Comparison of ENCODE assay signal across 12 cellular contexts in genomic region chr5:141611289-141611688, GRCh38. TPM values are rescaled to one million over a fixed set of nuclear protein-coding genes. Genes with fewer than 3 reads are reported as not detected.
DNase-seq lines count a peak whose midpoint lies in the region; ATAC-seq and TF ChIP-seq lines count a peak whose summit lies in the region.
"Had no signal": no experiment of that assay in that cellular context is flagged by ENCODE, and none has a peak within 500 bp of the region (broad histone marks: within the 10 kb centered on the region; RNA-seq: fewer than 3 reads in every experiment).

No MANE protein-coding gene starts in this region.

- peaks cover 2 to 13% of the 10 kb centered on the region in 2 donors for H3K36me3 Mint-ChIP-seq in activated T-cell treated with anti-CD3 and anti-CD28 coated beads, Interleukin-2, amount 50 U/mL, for 72 hours (ENCODE audit: insufficient read depth in 2 of 2)
- H3K36me3 Mint-ChIP-seq in endodermal cell (ENCODE audit: low read depth) (peaks cover 18% of the 10 kb centered on the region), progenitor cell of endocrine pancreas (ENCODE audit: insufficient read depth) (peaks cover 2% of the 10 kb centered on the region)

- ATAC-seq in activated T-cell treated with anti-CD3 and anti-CD28 coated beads, Interleukin-2, amount 50 U/mL, for 72 hours (replicated peaks in 1 of 2) = no peak

- peak overlapping the region; percentile 6 for H3K4me3 ChIP-seq in NB4 (ENCODE audit: low read depth, low read length)
- no peak overlapping the region for H3K4me3 ChIP-seq in endodermal cell (ENCODE audit: low read length)
- H3K4me3 ChIP-seq: suprapubic skin had no signal

- H3K27me3 ChIP-seq in endodermal cell (ENCODE audit: control insufficient read depth, insufficient read depth, low read length, poor library complexity, severe bottlenecking) = no peaks in the 10 kb centered on the region
- H3K27me3 ChIP-seq: suprapubic skin had no signal

- H3K9ac ChIP-seq in endodermal cell (ENCODE audit: extremely low read depth, low read length, poor library complexity, severe bottlenecking) = no peak overlapping the region
- H3K9ac ChIP-seq: parathyroid adenoma had no signal

- peak overlapping the region; percentile 20 to 47 for H3K4me3 Mint-ChIP-seq in activated T-cell treated with anti-CD3 and anti-CD28 coated beads, Interleukin-2, amount 50 U/mL, for 72 hours
- H3K4me3 Mint-ChIP-seq in endodermal cell (no peak overlapping the region), progenitor cell of endocrine pancreas (ENCODE audit: low read depth) (no peak overlapping the region)

- peaks cover 24% of the 10 kb centered on the region for H3K36me3 ChIP-seq in endodermal cell (ENCODE audit: control insufficient read depth, insufficient read depth, low read length)
- H3K36me3 ChIP-seq: suprapubic skin had no signal

- no peaks in the 10 kb centered on the region for H3K27me3 Mint-ChIP-seq in activated T-cell treated with anti-CD3 and anti-CD28 coated beads, Interleukin-2, amount 50 U/mL, for 72 hours (ENCODE audit: low read depth)
- H3K27me3 Mint-ChIP-seq in endodermal cell (ENCODE audit: insufficient read depth) (no peaks in the 10 kb centered on the region), progenitor cell of endocrine pancreas (no peaks in the 10 kb centered on the region)

- H3K27ac ChIP-seq in endodermal cell (ENCODE audit: low read depth, low read length) = no peak overlapping the region
- H3K27ac ChIP-seq: parathyroid adenoma, suprapubic skin had no signal

- peak overlapping the region; percentile 24 for H3K27ac Mint-ChIP-seq in activated T-cell treated with anti-CD3 and anti-CD28 coated beads, Interleukin-2, amount 50 U/mL, for 72 hours
- H3K27ac Mint-ChIP-seq in endodermal cell = peak overlapping the region; percentile 30
- peak overlapping the region; percentile 15 for H3K27ac Mint-ChIP-seq in progenitor cell of endocrine pancreas

- H3K4me1 Mint-ChIP-seq in activated T-cell treated with anti-CD3 and anti-CD28 coated beads, Interleukin-2, amount 50 U/mL, for 72 hours (ENCODE audit: low read depth) = peaks cover 85% of the 10 kb centered on the region
- H3K4me1 Mint-ChIP-seq in endodermal cell (peaks cover 33% of the 10 kb centered on the region), progenitor cell of endocrine pancreas (ENCODE audit: low read depth) (peaks cover 32% of the 10 kb centered on the region)

- no peaks in the 10 kb centered on the region for H3K9me3 Mint-ChIP-seq in activated T-cell treated with anti-CD3 and anti-CD28 coated beads, Interleukin-2, amount 50 U/mL, for 72 hours
- H3K9me3 Mint-ChIP-seq in endodermal cell (no peaks in the 10 kb centered on the region), progenitor cell of endocrine pancreas (ENCODE audit: low read depth) (no peaks in the 10 kb centered on the region)

- TF ChIP-seq CTCF in NB4 (IDR thresholded peaks at IDR 0.05; ENCODE audit: low read depth, low read length) (no peak), endodermal cell (conservative IDR thresholded peaks at IDR 0.05) (no peak), progenitor cell of endocrine pancreas (IDR thresholded peaks at IDR 0.05; ENCODE audit: unreplicated experiment) (no peak)

- 91 to 97% methylated on average over 3 of the region's 3 CpGs for WGBS in endodermal cell (ENCODE audit: insufficient coverage in 1 of 2, insufficient read length in 1 of 2), 2 experiments

- no peaks in the 10 kb centered on the region for H3K9me3 ChIP-seq in endodermal cell (ENCODE audit: control insufficient read depth, low read length)
- H3K9me3 ChIP-seq: suprapubic skin had no signal

- no peak for TF ChIP-seq POLR2A in NB4 (IDR thresholded peaks at IDR 0.05; ENCODE audit: extremely low read depth, insufficient read length)

- H3K4me1 ChIP-seq in endodermal cell (ENCODE audit: control insufficient read depth, insufficient read depth, low read length) = peaks cover 9% of the 10 kb centered on the region

- no peak for DNase-seq in activated T-cell treated with anti-CD3 and anti-CD28 coated beads, Interleukin-2, amount 50 U/mL, for 72 hours
- no peak for DNase-seq in activated T-cell treated with anti-CD3 and anti-CD28 coated beads, Interleukin-2, amount 50 U/mL, for 48 hours
- DNase-seq in NB4 (ENCODE audit: low read depth) (no peak), endodermal cell (no peak), progenitor cell of endocrine pancreas (ENCODE audit: low spot score, unreplicated experiment) (no peak), NCI-H524 (lab: John Stamatoyannopoulos, UW) (no peak), OCI-M1 (lab: John Stamatoyannopoulos, UW) (no peak), medulla oblongata (ENCODE audit: extremely low spot score) (no peak)
- DNase-seq: activated CD8-positive, alpha-beta memory T cell treated with anti-CD3 and anti-CD28 coated beads, Interleukin-2, amount 50 U/mL, for 4 hours; NCI-H1048 had no signal

RNA-seq across cellular contexts. Expression of gene DIAPH1, which starts 7.5 kb away (rescaled TPM):
- 100 to 1,000 TPM; 162 to 165 TPM for total RNA-seq in activated T-cell treated with anti-CD3 and anti-CD28 coated beads, Interleukin-2, amount 50 U/mL, for 72 hours
- total RNA-seq in endodermal cell = 100 to 1,000 TPM; 104 to 106 TPM
- 55.4 TPM for polyA plus RNA-seq in endodermal cell (2013, experiment 1 of 2)
- 53.9 TPM for polyA plus RNA-seq in endodermal cell (2013, experiment 2 of 2)
- total RNA-seq in progenitor cell of endocrine pancreas = 63.5 and 74.3 TPM in 2 replicates

RNA-seq across cellular contexts. Expression of gene HDAC3, which starts 25.4 kb away (rescaled TPM):
- total RNA-seq in activated T-cell treated with anti-CD3 and anti-CD28 coated beads, Interleukin-2, amount 50 U/mL, for 72 hours = 10 to 100 TPM; 64.1 to 69.2 TPM
- 10 to 100 TPM; 73.3 to 78.9 TPM for total RNA-seq in endodermal cell
- polyA plus RNA-seq in endodermal cell (2013, experiment 1 of 2) = 91.5 TPM
- 74.8 TPM for polyA plus RNA-seq in endodermal cell (2013, experiment 2 of 2)
- total RNA-seq in progenitor cell of endocrine pancreas = 101 and 103 TPM in 2 replicates

RNA-seq across cellular contexts. Expression of gene RELL2, which starts 25.5 kb away (rescaled TPM):
- 10 to 100 TPM; 14.6 to 19.5 TPM for total RNA-seq in activated T-cell treated with anti-CD3 and anti-CD28 coated beads, Interleukin-2, amount 50 U/mL, for 72 hours
- 1 to 10 TPM; 3.1 to 6.2 TPM for total RNA-seq in endodermal cell
- polyA plus RNA-seq in endodermal cell (2013, experiment 1 of 2) = 6.4 TPM
- 3.8 TPM for polyA plus RNA-seq in endodermal cell (2013, experiment 2 of 2)
- total RNA-seq in progenitor cell of endocrine pancreas = 5.2 and 6.7 TPM in 2 replicates

RNA-seq across cellular contexts. Expression of gene FCHSD1, which starts 39.9 kb away (rescaled TPM):
- 10 to 100 TPM; 54.1 to 61.1 TPM for total RNA-seq in activated T-cell treated with anti-CD3 and anti-CD28 coated beads, Interleukin-2, amount 50 U/mL, for 72 hours
- total RNA-seq in endodermal cell (10 to 100 TPM; 34.8 to 41.7 TPM), progenitor cell of endocrine pancreas (27.7 and 30.7 TPM in 2 replicates)
- 30.3 TPM for polyA plus RNA-seq in endodermal cell (2013, experiment 1 of 2)
- 23.9 TPM for polyA plus RNA-seq in endodermal cell (2013, experiment 2 of 2)

Comparison
In these comparisons a context has a peak if more than half of its experiments do, and no peak if none do; other contexts are left out.
1. H3K4me3 Mint-ChIP-seq: peak in activated T-cell treated with anti-CD3 and anti-CD28 coated beads, Interleukin-2, amount 50 U/mL, for 72 hours (2 of 2); none in endodermal cell (single experiment) and progenitor cell of endocrine pancreas (single experiment).
2. Peak in every context shown above with its lines, with median percentiles within 50 percentile points of each other: H3K27ac Mint-ChIP-seq.